8 cellular contexts compared by ENCODE assay signal in the genomic region with DNA sequence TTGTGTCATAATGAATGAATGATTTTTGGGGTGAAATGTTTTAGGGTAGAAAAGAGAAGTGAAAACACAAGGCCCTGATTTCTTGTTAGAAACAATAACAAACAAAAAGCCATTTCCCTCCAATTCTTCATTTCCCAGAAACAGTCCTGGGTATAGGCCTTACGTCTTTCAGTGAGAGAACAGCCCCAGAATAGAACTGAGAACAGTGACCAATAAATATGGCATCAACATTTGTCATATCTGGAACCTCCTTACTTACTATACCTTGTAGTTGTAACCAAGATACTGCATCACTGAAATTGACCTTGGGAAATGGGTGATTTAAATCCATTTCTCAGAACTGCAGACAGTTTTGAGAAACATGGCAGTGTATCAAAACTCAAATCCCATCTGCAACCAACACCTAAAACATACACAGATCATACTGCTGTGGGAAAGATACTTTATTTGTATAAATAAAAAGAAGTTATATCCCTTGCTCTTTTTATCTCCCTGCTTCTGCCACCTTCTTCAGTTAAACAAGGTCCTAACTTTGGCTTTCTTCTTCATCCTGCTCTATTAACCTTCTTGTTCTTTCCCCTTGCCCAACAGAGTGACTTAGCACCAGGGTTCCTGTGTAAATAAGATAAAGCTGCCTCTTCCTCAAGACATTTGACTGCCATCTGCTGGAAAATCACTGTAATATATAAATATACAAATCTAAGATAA. TPM values are rescaled to one million over a fixed set of nuclear protein-coding genes. Genes with fewer than 3 reads are reported as not detected.
A peak's percentile ranks its signal among the peaks of the same experiment; 100 is the strongest.
DNase-seq lines count a peak whose midpoint lies in the region; ATAC-seq, FAIRE-seq and TF ChIP-seq lines count a peak whose summit lies in the region.

No MANE protein-coding gene starts in this region.

- peak; percentile 61 for FAIRE-seq in RCC 7860 (lab: Jason Lieb, UNC)

- H3K4me1 ChIP-seq in HEK293 (ENCODE audit: control insufficient read depth, insufficient read depth, low read length) = no peaks in the 10 kb centered on the region

- H3K4me1 Mint-ChIP-seq in naive B cell = no peaks in the 10 kb centered on the region

- H3K9me3 Mint-ChIP-seq in naive B cell = no peaks in the 10 kb centered on the region

- no peaks in the 10 kb centered on the region for H3K27me3 Mint-ChIP-seq in naive B cell

- CTCF ChIA-PET in HEK293 (lab: Yijun Ruan, JAX) = interaction anchor here (0.6 to 5.9 kb wide), 17 partner anchors 8 to 1060 kb away, joined by 3 to 30 read pairs (median 4); partner anchors contain the start of gene XKR8

- H3K36me3 ChIP-seq in HEK293 (ENCODE audit: control insufficient read depth in 2 of 2, insufficient read depth in 1 of 2, low read length in 2 of 2) = peaks cover 0 to 28% of the 10 kb centered on the region in 2 experiments; a peak in 1 of 3 replicates

- no peak overlapping the region for H3K27ac ChIP-seq in HEK293 (ENCODE audit: extremely low read depth, low read depth, low read length)

- peaks cover 5 to 6% of the 10 kb centered on the region in 2 donors for H3K36me3 Mint-ChIP-seq in naive B cell

- DNase-seq in CMK (ENCODE audit: low read depth) (peak; percentile 39), RCC 7860 (ENCODE audit: low spot score) (peak; percentile 58), epithelial cell of esophagus (ENCODE audit: low read depth) (peak; percentile 74), naive B cell (peak; percentile 43), nucleus accumbens (lab: John Stamatoyannopoulos, UW) (no peak)
- no peak for DNase-seq in effector CD4-positive, alpha-beta T cell

- ATAC-seq in naive B cell (ENCODE audit: low read depth in 2 of 2) = peak; percentile 42 to 60
- ATAC-seq in HG03565 (IDR thresholded peaks at IDR 0.05; ENCODE audit: unreplicated experiment) = no peak

- no peaks in the 10 kb centered on the region for H3K9me3 ChIP-seq in HEK293 (ENCODE audit: control insufficient read depth, insufficient read depth, low read depth, low read length)

- TF ChIP-seq CTCF in HEK293 (tag by site-specific recombination; IDR thresholded peaks at IDR 0.05) (peak; percentile 44; the same call in 1 of the 2 replicates), epithelial cell of esophagus (IDR thresholded peaks at IDR 0.05; ENCODE audit: insufficient read depth, low read depth, low read length, missing control alignments) (peak; percentile 52)

- H3K4me3 Mint-ChIP-seq in naive B cell = no peak overlapping the region

- no peak overlapping the region for H3K27ac Mint-ChIP-seq in naive B cell

- H3K4me3 ChIP-seq in HEK293 (ENCODE audit: low read depth, low read length) (no peak overlapping the region), epithelial cell of esophagus (ENCODE audit: low read length) (no peak overlapping the region)

- POLR2A ChIA-PET in HEK293 (lab: Yijun Ruan, JAX) = no interaction called here

TF ChIP-seq in HEK293, 187 proteins besides CTCF, POLR2A, EP300 and RAD21:
- TF ChIP-seq ZNF26 (tag by site-specific recombination; IDR thresholded peaks at IDR 0.05) (no peak), ZBTB8A (tag by site-specific recombination; IDR thresholded peaks at IDR 0.05) (no peak), ZNF558 (tag by site-specific recombination; IDR thresholded peaks at IDR 0.05) (0 out of 2 replicates have a peak, but pooled peaks have one; percentile 22), ZBTB7A (tag by site-specific recombination; IDR thresholded peaks at IDR 0.05; ENCODE audit: low read depth) (no peak), ZNF292 (tag by site-specific recombination; IDR thresholded peaks at IDR 0.05; ENCODE audit: borderline replicate concordance, low read depth) (no peak), ZXDB (tag by site-specific recombination; IDR thresholded peaks at IDR 0.05) (no peak), ZNF37A (tag by site-specific recombination; IDR thresholded peaks at IDR 0.05) (no peak), ZNF513 (tag by site-specific recombination; IDR thresholded peaks at IDR 0.05) (peak; percentile 41; the same call in 1 of the 2 replicates), ZNF629 (tag by site-specific recombination; IDR thresholded peaks at IDR 0.05) (no peak), TRIM28 (IDR thresholded peaks at IDR 0.05; ENCODE audit: borderline replicate concordance, low read length) (no peak), EGR2 (tag by site-specific recombination; IDR thresholded peaks at IDR 0.05; ENCODE audit: low read depth) (no peak), ZNF10 (tag by site-specific recombination; IDR thresholded peaks at IDR 0.05) (no peak), GLIS2 (tag by site-specific recombination; IDR thresholded peaks at IDR 0.05) (no peak), ZNF654 (tag by site-specific recombination; IDR thresholded peaks at IDR 0.05; ENCODE audit: low read depth) (peak; percentile 76)
- TF ChIP-seq, protein P1, sequence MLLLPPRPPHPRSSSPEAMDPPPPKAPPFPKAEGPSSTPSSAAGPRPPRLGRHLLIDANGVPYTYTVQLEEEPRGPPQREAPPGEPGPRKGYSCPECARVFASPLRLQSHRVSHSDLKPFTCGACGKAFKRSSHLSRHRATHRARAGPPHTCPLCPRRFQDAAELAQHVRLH (tag by site-specific recombination; IDR thresholded peaks at IDR 0.05) = no peak

RNA-seq across cellular contexts. Expression of gene XKR8, which starts 19.5 kb away (rescaled TPM):
- 1 to 10 TPM; 5.0 to 9.7 (median 8.3) TPM for polyA plus RNA-seq in naive B cell (ENCODE audit: low read depth in 6 of 6)

RNA-seq across cellular contexts. Expression of gene SMPDL3B, which starts 44.5 kb away (rescaled TPM):
- polyA plus RNA-seq in naive B cell (ENCODE audit: low read depth in 6 of 6) = not detected

Comparison
In these comparisons a context has a peak if more than half of its experiments do, and no peak if none do; other contexts are left out.
1. DNase-seq: peak in CMK (single experiment), RCC 7860 (single experiment), epithelial cell of esophagus (single experiment) and naive B cell (single experiment); none in effector CD4-positive, alpha-beta T cell (single experiment) and nucleus accumbens (0 of 56).